In the genomic region with DNA sequence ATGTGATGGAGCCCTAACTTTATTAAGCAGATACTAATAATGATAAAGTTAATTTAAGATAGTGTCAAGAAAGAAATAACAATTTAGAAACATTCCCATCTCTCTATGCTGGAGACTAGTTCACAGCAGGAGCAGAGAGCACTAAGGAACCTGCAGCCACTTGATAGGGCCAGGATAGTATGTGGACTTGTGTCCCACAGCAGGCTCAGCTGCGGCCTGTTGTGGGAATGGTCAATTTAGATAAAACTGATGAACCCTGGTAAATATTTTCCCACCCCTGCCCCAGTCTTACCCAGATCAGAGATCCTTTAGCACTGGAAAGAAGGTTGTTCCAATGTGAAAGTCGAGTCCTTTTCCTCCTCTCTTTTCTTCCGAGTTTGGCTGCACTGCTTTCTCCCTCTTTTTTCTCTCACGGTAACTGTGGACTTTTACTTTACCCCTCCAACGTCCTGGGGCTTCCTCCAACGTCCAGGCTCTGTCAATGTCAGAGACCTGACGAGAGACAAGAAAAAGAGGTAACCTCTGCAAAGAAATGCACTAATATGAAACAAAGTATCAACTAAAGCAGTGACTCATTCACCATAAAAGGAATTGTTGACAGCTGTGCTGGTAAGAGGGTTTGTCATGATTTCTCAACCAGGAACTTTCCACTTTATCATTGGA, we compare ENCODE assay signal across 8 cellular contexts. TPM values are rescaled to one million over a fixed set of nuclear protein-coding genes. Genes with fewer than 3 reads are reported as not detected.
DNase-seq lines count a peak whose midpoint lies in the region; ATAC-seq and TF ChIP-seq lines count a peak whose summit lies in the region.

A gene with protein sequence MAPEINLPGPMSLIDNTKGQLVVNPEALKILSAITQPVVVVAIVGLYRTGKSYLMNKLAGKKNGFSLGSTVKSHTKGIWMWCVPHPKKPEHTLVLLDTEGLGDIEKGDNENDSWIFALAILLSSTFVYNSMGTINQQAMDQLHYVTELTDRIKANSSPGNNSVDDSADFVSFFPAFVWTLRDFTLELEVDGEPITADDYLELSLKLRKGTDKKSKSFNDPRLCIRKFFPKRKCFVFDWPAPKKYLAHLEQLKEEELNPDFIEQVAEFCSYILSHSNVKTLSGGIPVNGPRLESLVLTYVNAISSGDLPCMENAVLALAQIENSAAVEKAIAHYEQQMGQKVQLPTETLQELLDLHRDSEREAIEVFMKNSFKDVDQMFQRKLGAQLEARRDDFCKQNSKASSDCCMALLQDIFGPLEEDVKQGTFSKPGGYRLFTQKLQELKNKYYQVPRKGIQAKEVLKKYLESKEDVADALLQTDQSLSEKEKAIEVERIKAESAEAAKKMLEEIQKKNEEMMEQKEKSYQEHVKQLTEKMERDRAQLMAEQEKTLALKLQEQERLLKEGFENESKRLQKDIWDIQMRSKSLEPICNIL (minus strand): TSS at position 544 of the 663 bp plus-strand sequence. CDS start 4,148 bp downstream, outside the sequence.

- H3K36me3 Mint-ChIP-seq in CD4-positive, alpha-beta memory T cell: peaks cover 19 to 56% of the 10 kb centered on the region in 2 donors

- no peaks in the 10 kb centered on the region for H3K36me3 ChIP-seq in CD4-positive, alpha-beta memory T cell (ENCODE audit: insufficient read depth, low read length)
- H3K36me3 ChIP-seq in effector memory CD4-positive, alpha-beta T cell (ENCODE audit: control insufficient read depth, insufficient read depth, low read length): peaks cover 1% of the 10 kb centered on the region
- peaks cover 0 to 8% of the 10 kb centered on the region in 2 donors for H3K36me3 ChIP-seq in vagina

- no peak for TF ChIP-seq CTCF in vagina (IDR thresholded peaks at IDR 0.05)

- peak in 1 of 2 donors; percentile 76 for TF ChIP-seq POLR2A in vagina (IDR thresholded peaks at IDR 0.05)

- no peaks in the 10 kb centered on the region for H3K27me3 ChIP-seq in CD4-positive, alpha-beta memory T cell (ENCODE audit: insufficient read depth, low read length)
- no peaks in the 10 kb centered on the region for H3K27me3 ChIP-seq in effector memory CD4-positive, alpha-beta T cell (replicated peaks; ENCODE audit: control insufficient read depth, insufficient read depth, low read length, poor library complexity, severe bottlenecking)
- no peaks in the 10 kb centered on the region for H3K27me3 ChIP-seq in mononuclear cell (ENCODE audit: insufficient read depth, low read length)
- H3K27me3 ChIP-seq in vagina: no peaks in the 10 kb centered on the region

- H3K4me1 ChIP-seq in CD4-positive, alpha-beta memory T cell (ENCODE audit: insufficient read depth, low read length): peaks cover 52% of the 10 kb centered on the region
- no peaks in the 10 kb centered on the region for H3K4me1 ChIP-seq in effector memory CD4-positive, alpha-beta T cell (ENCODE audit: control insufficient read depth, insufficient read depth, low read length, poor library complexity, severe bottlenecking)
- H3K4me1 ChIP-seq in mononuclear cell (ENCODE audit: insufficient read depth, low read length): peaks cover 49% of the 10 kb centered on the region
- H3K4me1 ChIP-seq in vagina: peaks cover 61% of the 10 kb centered on the region

- peak; percentile 34 to 54 (median 43) for DNase-seq in CD4-positive, alpha-beta memory T cell
- DNase-seq in T1000 (lab: John Stamatoyannopoulos, UW) (peak; percentile 8), vagina (ENCODE audit: extremely low spot score in 2 of 2) (no peak), NCI-H2171 treated with DMSO at 0.1 percent for 48 hours (lab: John Stamatoyannopoulos, UW) (no peak)
- DNase-seq in effector memory CD4-positive, alpha-beta T cell: no peak

- no peaks in the 10 kb centered on the region for H3K9me3 ChIP-seq in CD4-positive, alpha-beta memory T cell (ENCODE audit: control insufficient read depth in 1 of 2, low read length in 2 of 2)
- no peaks in the 10 kb centered on the region for H3K9me3 ChIP-seq in effector memory CD4-positive, alpha-beta T cell (ENCODE audit: control insufficient read depth, low read length)
- H3K9me3 ChIP-seq in mononuclear cell (ENCODE audit: low read depth, low read length): no peaks in the 10 kb centered on the region
- H3K9me3 ChIP-seq in vagina: no peaks in the 10 kb centered on the region

- peaks cover 0 to 3% (median 0%) of the 10 kb centered on the region in 8 donors for H3K9me3 Mint-ChIP-seq in CD4-positive, alpha-beta memory T cell

- CTCF ChIA-PET in CD4-positive, alpha-beta memory T cell (lab: Charles Lee; ENCODE audit: partially characterized antibody): interaction anchor here (0.8 to 1.6 kb wide), 9 partner anchors 15 to 239 kb away, joined by 3 to 6 read pairs (median 3); a partner anchor contains a TSS

- peak within 1 kb of the TSS; percentile 75 to 83 for H3K4me3 ChIP-seq in CD4-positive, alpha-beta memory T cell (ENCODE audit: low read length in 2 of 2)
- peak within 1 kb of the TSS; percentile 75 for H3K4me3 ChIP-seq in effector memory CD4-positive, alpha-beta T cell (ENCODE audit: insufficient read depth, low read depth, low read length, poor library complexity, severe bottlenecking)
- H3K4me3 ChIP-seq in mononuclear cell (ENCODE audit: low read length): peak within 1 kb of the TSS; percentile 65
- peak within 1 kb of the TSS; percentile 61 to 64 for H3K4me3 ChIP-seq in vagina

- POLR2A ChIA-PET in CD4-positive, alpha-beta memory T cell (lab: Charles Lee; ENCODE audit: partially characterized antibody): interaction anchor here (0.6 to 3.6 kb wide), 23 partner anchors 9 to 544 kb away, joined by 3 to 42 read pairs (median 6); a partner anchor contains a TSS

- intact Hi-C loops in CD4-positive, alpha-beta memory T cell (cut with micrococcal nuclease): loop anchor here (1.0 to 2.0 kb wide), 5 partner anchors 17 to 233 kb away; a partner anchor contains a TSS
- intact Hi-C loops in vagina (cut with DNase I): loop anchor here (1.0 kb wide), 1 partner anchor 22 kb away; no protein-coding TSS in a partner anchor

- H3K4me3 Mint-ChIP-seq in CD4-positive, alpha-beta memory T cell: peak within 1 kb of the TSS; percentile 97 to 100 (median 100)

- peak within 1 kb of the TSS; percentile 80 for H3K27ac ChIP-seq in CD4-positive, alpha-beta memory T cell (ENCODE audit: low read depth, low read length)
- H3K27ac ChIP-seq in effector memory CD4-positive, alpha-beta T cell (ENCODE audit: insufficient read depth, low read length, poor library complexity, severe bottlenecking): peak within 1 kb of the TSS; percentile 81
- peak within 1 kb of the TSS; percentile 92 for H3K27ac ChIP-seq in vagina

- H3K4me1 Mint-ChIP-seq in CD4-positive, alpha-beta memory T cell: peaks cover 40 to 77% (median 55%) of the 10 kb centered on the region in 4 donors

- H3K27me3 Mint-ChIP-seq in CD4-positive, alpha-beta memory T cell: no peaks in the 10 kb centered on the region

- ATAC-seq in GM19351 (IDR thresholded peaks at IDR 0.05; ENCODE audit: unreplicated experiment) (peak; percentile 80), HG03432 (IDR thresholded peaks at IDR 0.05; ENCODE audit: unreplicated experiment) (peak; percentile 91)

- peak within 1 kb of the TSS; percentile 93 to 100 (median 99) for H3K27ac Mint-ChIP-seq in CD4-positive, alpha-beta memory T cell

RNA-seq across cellular contexts. Expression of the gene that starts here (rescaled TPM):
- total RNA-seq in CD4-positive, alpha-beta memory T cell: 100 to 1,000 TPM; 186 to 199 TPM
- 100 to 1,000 TPM; 109 to 127 TPM for polyA plus RNA-seq in CD4-positive, alpha-beta memory T cell
- total RNA-seq in mononuclear cell (161 TPM), vagina (59.4 TPM)

Comparison
In these comparisons a context has a peak if more than half of its experiments do, and no peak if none do; other contexts are left out.
1. DNase-seq: peak in CD4-positive, alpha-beta memory T cell (5 of 5) and T1000 (single experiment); none in effector memory CD4-positive, alpha-beta T cell (0 of 3), vagina (0 of 2) and NCI-H2171 treated with DMSO at 0.1 percent for 48 hours (single experiment).
2. Peak in every context shown above with its lines, with median percentiles within 50 percentile points of each other: H3K27ac ChIP-seq and H3K4me3 ChIP-seq.